Comparison of ENCODE assay signal across 17 cellular contexts in the genomic region with DNA sequence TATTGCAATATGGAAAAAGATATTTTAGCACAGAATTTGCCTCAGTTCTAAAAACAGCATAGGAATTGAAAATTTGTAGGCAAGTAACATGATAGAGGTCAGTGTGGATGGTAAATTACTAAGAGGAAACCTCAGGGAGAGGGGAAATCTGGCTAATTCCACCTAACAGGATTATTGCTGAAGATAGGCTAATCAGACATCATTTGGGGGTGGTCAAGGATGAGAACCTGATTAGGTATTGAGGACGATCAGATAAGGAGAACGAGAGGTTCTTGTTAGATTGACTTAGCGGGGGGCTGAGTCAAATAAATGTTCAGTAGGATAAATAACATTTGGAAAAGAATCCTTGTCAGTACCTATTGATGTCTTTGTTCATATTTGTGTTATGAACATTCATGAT.
DNase-seq lines count a peak whose midpoint lies in the region; ATAC-seq and TF ChIP-seq lines count a peak whose summit lies in the region.
"Had no signal": no experiment of that assay in that cellular context is flagged by ENCODE, and none has a peak within 500 bp of the region (broad histone marks: within the 10 kb centered on the region; RNA-seq: fewer than 3 reads in every experiment).

No MANE protein-coding gene starts in this region.

- H3K4me3 ChIP-seq in A673 (ENCODE audit: low read depth, low read length, poor library complexity, severe bottlenecking) (no peak overlapping the region), Karpas-422 (ENCODE audit: low read length) (no peak overlapping the region), stomach (no peak overlapping the region), neuronal stem cell (ENCODE audit: low read length in 2 of 2) (no peak overlapping the region)
- H3K4me3 ChIP-seq: A549, GM23248 had no signal

- no peak overlapping the region for H2BK12ac ChIP-seq in neuronal stem cell (ENCODE audit: low read length)

- H3K18ac ChIP-seq in neuronal stem cell (ENCODE audit: low read length): no peak overlapping the region

- H2BK5ac ChIP-seq in neuronal stem cell (ENCODE audit: low read length): no peak overlapping the region

- no peak for TF ChIP-seq POLR2A in stomach (IDR thresholded peaks at IDR 0.05)

- H4K20me1 ChIP-seq in Karpas-422 (ENCODE audit: insufficient read depth, low read depth, low read length): no peaks in the 10 kb centered on the region

- no peak for TF ChIP-seq EP300 in stomach (IDR thresholded peaks at IDR 0.05)

- H2AK5ac ChIP-seq in neuronal stem cell (ENCODE audit: low read depth, low read length): no peak overlapping the region

- DNase-seq in A673 (ENCODE audit: low spot score) (peak; percentile 83), Karpas-422 (peak; percentile 33), SK-N-DZ (ENCODE audit: low spot score) (peak; percentile 38), stomach (no peak), left lobe of liver (ENCODE audit: low spot score) (no peak), neuronal stem cell (ENCODE audit: low spot score) (no peak)
- DNase-seq: 8988T; C1 segment of cervical spinal cord; Calu3; CD4-positive, alpha-beta memory T cell; COR-L47; DMS153; DND-41; GM23248; H7; HCEC 1CT had no signal

- H3K14ac ChIP-seq in neuronal stem cell (ENCODE audit: low read length): no peak overlapping the region

- peak overlapping the region; percentile 96 for H3K27ac ChIP-seq in A673 (ENCODE audit: low read depth, low read length, poor library complexity, severe bottlenecking)
- H3K27ac ChIP-seq in Karpas-422 (ENCODE audit: low read length): no peak overlapping the region
- H3K27ac ChIP-seq in stomach: no peak overlapping the region
- no peak overlapping the region for H3K27ac ChIP-seq in neuronal stem cell (replicated peaks; ENCODE audit: low read length)
- H3K27ac ChIP-seq: A549, GM23248 had no signal

- H3K4ac ChIP-seq in neuronal stem cell (ENCODE audit: low read length): no peak overlapping the region

- H2BK15ac ChIP-seq in neuronal stem cell (ENCODE audit: low read length): no peak overlapping the region

- POLR2A ChIA-PET in A673 (lab: Charles Lee; ENCODE audit: low non-redundant PET): no interaction called here

- no peak overlapping the region for H4K8ac ChIP-seq in neuronal stem cell (ENCODE audit: low read depth, low read length)

- H3K79me1 ChIP-seq in neuronal stem cell (ENCODE audit: low read depth, low read length): no peaks in the 10 kb centered on the region

- no peaks in the 10 kb centered on the region for H3K9me2 ChIP-seq in Karpas-422 (replicated peaks; ENCODE audit: insufficient read depth, low read length)

- ATAC-seq in left lobe of liver: no peak
- ATAC-seq: A549 had no signal

- no peak overlapping the region for H3K9ac ChIP-seq in Karpas-422 (ENCODE audit: low read length)
- no peak overlapping the region for H3K9ac ChIP-seq in neuronal stem cell (ENCODE audit: low read depth, low read length, poor library complexity)
- H3K9ac ChIP-seq: GM23248 had no signal

- H4K91ac ChIP-seq in neuronal stem cell (ENCODE audit: low read depth, low read length, poor library complexity): no peak overlapping the region

- BruUV-seq in A673 (replicated peaks; lab: Mats Ljungman, UMichigan): no TSS peak

- no peak overlapping the region for H2AFZ ChIP-seq in Karpas-422 (ENCODE audit: low read length)
- H2AFZ ChIP-seq in neuronal stem cell (ENCODE audit: low read length): no peak overlapping the region
- H2AFZ ChIP-seq: GM23248 had no signal

- intact Hi-C loops in A673 (cut with micrococcal nuclease; ENCODE audit: unreplicated experiment) (loop anchor here (5.0 kb wide), 2 partner anchors 797 to 932 kb away; no protein-coding TSS in a partner anchor), stomach (cut with DNase I; ENCODE audit: low total_unique reads) (no loop called here)

- H3K4me1 ChIP-seq in A673 (ENCODE audit: insufficient read depth, low read length, poor library complexity, severe bottlenecking) (peaks cover 82% of the 10 kb centered on the region), Karpas-422 (ENCODE audit: low read length) (no peaks in the 10 kb centered on the region), stomach (no peaks in the 10 kb centered on the region), neuronal stem cell (ENCODE audit: control insufficient read depth in 2 of 2, insufficient read depth in 1 of 2, low read depth in 1 of 2, low read length in 2 of 2) (peaks cover 0 to 2% of the 10 kb centered on the region in 2 donors)
- H3K4me1 ChIP-seq: A549 had no signal

- no peak overlapping the region for H3K23ac ChIP-seq in neuronal stem cell (ENCODE audit: low read depth, low read length, poor library complexity)

- 37 to 80% (median 50%) methylated on average over 3 of the region's 3 CpGs for WGBS in stomach, 5 donors
- WGBS in neuronal stem cell (ENCODE audit: extremely low coverage in 2 of 2, insufficient read length in 2 of 2, insufficient replicate concordance in 1 of 2), 2 donors: no CpG with 5 or more reads among the region's 3 CpGs

- H3K9me3 ChIP-seq in A673 (ENCODE audit: low read depth, low read length, poor library complexity, severe bottlenecking) (no peaks in the 10 kb centered on the region), Karpas-422 (ENCODE audit: low read length) (peaks cover 10% of the 10 kb centered on the region), stomach (peaks cover 0 to 14% (median 4%) of the 10 kb centered on the region in 4 donors), neuronal stem cell (replicated peaks in 1 of 2; ENCODE audit: control insufficient read depth in 2 of 2, insufficient read depth in 1 of 2, low read depth in 1 of 2, low read length in 2 of 2) (no peaks in the 10 kb centered on the region)

- H3K27me3 ChIP-seq in A673 (replicated peaks; ENCODE audit: insufficient read depth, low read depth, low read length, poor library complexity): no peaks in the 10 kb centered on the region
- no peaks in the 10 kb centered on the region for H3K27me3 ChIP-seq in Karpas-422 (ENCODE audit: low read length)
- H3K27me3 ChIP-seq in stomach: no peaks in the 10 kb centered on the region
- H3K27me3 ChIP-seq in neuronal stem cell (ENCODE audit: control insufficient read depth in 3 of 3, insufficient read depth in 3 of 3, low read depth in 1 of 3, low read length in 3 of 3): no peaks in the 10 kb centered on the region

- H3K4me2 ChIP-seq in Karpas-422 (ENCODE audit: low read depth, low read length, poor library complexity, severe bottlenecking) (no peak overlapping the region), neuronal stem cell (ENCODE audit: insufficient read depth, low read length, poor library complexity, severe bottlenecking) (no peak overlapping the region)
- H3K4me2 ChIP-seq: A549 had no signal

- H3K36me3 ChIP-seq in A673 (ENCODE audit: insufficient read depth, low read length, poor library complexity, severe bottlenecking): no peaks in the 10 kb centered on the region
- H3K36me3 ChIP-seq in Karpas-422 (ENCODE audit: insufficient read depth, low read length): no peaks in the 10 kb centered on the region
- no peaks in the 10 kb centered on the region for H3K36me3 ChIP-seq in stomach
- no peaks in the 10 kb centered on the region for H3K36me3 ChIP-seq in neuronal stem cell (replicated peaks in 1 of 2; ENCODE audit: control insufficient read depth in 2 of 2, insufficient read depth in 2 of 2, low read length in 2 of 2)

- no peaks in the 10 kb centered on the region for H3K79me2 ChIP-seq in Karpas-422 (ENCODE audit: low read length)

- CTCF ChIA-PET in A673 (lab: Charles Lee): no interaction called here

- no peak overlapping the region for H2BK120ac ChIP-seq in neuronal stem cell (ENCODE audit: low read depth, low read length)

- TF ChIP-seq CTCF in A673 (conservative IDR thresholded peaks at IDR 0.05; ENCODE audit: low read depth, low read length) (no peak), stomach (IDR thresholded peaks at IDR 0.05) (no peak)

Comparison
In these comparisons a context has a peak if more than half of its experiments do, and no peak if none do; other contexts are left out.
1. DNase-seq: peak in A673 (single experiment), Karpas-422 (single experiment) and SK-N-DZ (single experiment); none in stomach (single experiment), left lobe of liver (single experiment) and neuronal stem cell (single experiment).